ENCODE assay signal across 1 cellular context in genomic region chr2:100392715-100393114, GRCh38.
TF ChIP-seq lines count a peak whose summit lies in the region.

No MANE protein-coding gene starts in this region.

TF ChIP-seq in HepG2, 621 proteins besides CTCF, POLR2A, EP300 and RAD21:
- TF ChIP-seq ZHX2 (IDR thresholded peaks at IDR 0.05; ENCODE audit: low read depth) (no peak), ZHX2 (CRISPR knock-in tag; IDR thresholded peaks at IDR 0.05; ENCODE audit: borderline replicate concordance) (no peak), MTERF4 (CRISPR knock-in tag; IDR thresholded peaks at IDR 0.05) (no peak), ZBTB38 (CRISPR knock-in tag; IDR thresholded peaks at IDR 0.05) (no peak), U2AF2 (IDR thresholded peaks at IDR 0.05; ENCODE audit: low read depth, low read length) (no peak), MIXL1 (CRISPR knock-in tag; IDR thresholded peaks at IDR 0.05) (no peak), ZNF18 (CRISPR knock-in tag; IDR thresholded peaks at IDR 0.05; ENCODE audit: insufficient replicate concordance) (no peak), DBP (CRISPR knock-in tag; IDR thresholded peaks at IDR 0.05; ENCODE audit: not compliant biosample characterization) (no peak), ZNF747 (CRISPR knock-in tag; IDR thresholded peaks at IDR 0.05; ENCODE audit: borderline replicate concordance) (no peak)
